In genomic region chr4:93199492-93199891, GRCh38 we compare ENCODE assay signal across 9 cellular contexts.
DNase-seq lines count a peak whose midpoint lies in the region; ATAC-seq and TF ChIP-seq lines count a peak whose summit lies in the region.
"Had no signal": no experiment of that assay in that cellular context is flagged by ENCODE, and none has a peak within 500 bp of the region (broad histone marks: within the 10 kb centered on the region; RNA-seq: fewer than 3 reads in every experiment).

No MANE protein-coding gene starts in this region.

- no peaks in the 10 kb centered on the region for H3K27me3 ChIP-seq in WERI-Rb-1 (ENCODE audit: insufficient read depth, low read depth, severe bottlenecking)

- H3K4me3 ChIP-seq in WERI-Rb-1 (ENCODE audit: low read depth, low read length) (no peak overlapping the region), lower leg skin (ENCODE audit: low read depth, poor library complexity, severe bottlenecking) (no peak overlapping the region)

- ATAC-seq in GM21526 (IDR thresholded peaks at IDR 0.05; ENCODE audit: low FRiP score, unreplicated experiment): peak; percentile 57
- no peak for ATAC-seq in HG02970 (IDR thresholded peaks at IDR 0.05; ENCODE audit: low FRiP score, unreplicated experiment)

- DNase-seq in A172 (ENCODE audit: low spot score) (peak; percentile 51), NCI-H187 (lab: John Stamatoyannopoulos, UW) (peak; percentile 71 to 83), WERI-Rb-1 (peak; percentile 51), inferior parietal cortex (ENCODE audit: extremely low spot score) (peak; percentile 36), NOMO-1 treated with DMSO at 0.1 percent for 48 hours (lab: John Stamatoyannopoulos, UW; ENCODE audit: unreplicated experiment) (no peak), lower leg skin (ENCODE audit: low spot score in 2 of 2) (no peak)
- DNase-seq: activated naive CD8-positive, alpha-beta T cell treated with anti-CD3 and anti-CD28 coated beads, Interleukin-2, amount 10 ng/mL, durations not matched to agents 7 days and 5 days had no signal

- intact Hi-C loops in lower leg skin (cut with DNase I; ENCODE audit: low total_unique reads): no loop called here

- 30 to 40% methylated on average over 2 of the region's 2 CpGs for WGBS in lower leg skin, 2 donors

- H3K27ac ChIP-seq in WERI-Rb-1: no peak overlapping the region

- H3K9me3 ChIP-seq in WERI-Rb-1 (ENCODE audit: severe bottlenecking): no peaks in the 10 kb centered on the region

- peak; percentile 54 for TF ChIP-seq CTCF in WERI-Rb-1 (IDR thresholded peaks at IDR 0.05; ENCODE audit: low read depth, low read length)
- no peak for TF ChIP-seq CTCF in lower leg skin (IDR thresholded peaks at IDR 0.05)

- no peak for TF ChIP-seq POLR2A in lower leg skin (IDR thresholded peaks at IDR 0.05)

- no peaks in the 10 kb centered on the region for H3K36me3 ChIP-seq in WERI-Rb-1

Comparison
In these comparisons a context has a peak if more than half of its experiments do, and no peak if none do; other contexts are left out.
1. DNase-seq: peak in A172 (single experiment), NCI-H187 (2 of 2), WERI-Rb-1 (single experiment) and inferior parietal cortex (single experiment); none in NOMO-1 treated with DMSO at 0.1 percent for 48 hours (single experiment) and lower leg skin (0 of 2).